ENCODE assay signal across 1 cellular context in the genomic region with DNA sequence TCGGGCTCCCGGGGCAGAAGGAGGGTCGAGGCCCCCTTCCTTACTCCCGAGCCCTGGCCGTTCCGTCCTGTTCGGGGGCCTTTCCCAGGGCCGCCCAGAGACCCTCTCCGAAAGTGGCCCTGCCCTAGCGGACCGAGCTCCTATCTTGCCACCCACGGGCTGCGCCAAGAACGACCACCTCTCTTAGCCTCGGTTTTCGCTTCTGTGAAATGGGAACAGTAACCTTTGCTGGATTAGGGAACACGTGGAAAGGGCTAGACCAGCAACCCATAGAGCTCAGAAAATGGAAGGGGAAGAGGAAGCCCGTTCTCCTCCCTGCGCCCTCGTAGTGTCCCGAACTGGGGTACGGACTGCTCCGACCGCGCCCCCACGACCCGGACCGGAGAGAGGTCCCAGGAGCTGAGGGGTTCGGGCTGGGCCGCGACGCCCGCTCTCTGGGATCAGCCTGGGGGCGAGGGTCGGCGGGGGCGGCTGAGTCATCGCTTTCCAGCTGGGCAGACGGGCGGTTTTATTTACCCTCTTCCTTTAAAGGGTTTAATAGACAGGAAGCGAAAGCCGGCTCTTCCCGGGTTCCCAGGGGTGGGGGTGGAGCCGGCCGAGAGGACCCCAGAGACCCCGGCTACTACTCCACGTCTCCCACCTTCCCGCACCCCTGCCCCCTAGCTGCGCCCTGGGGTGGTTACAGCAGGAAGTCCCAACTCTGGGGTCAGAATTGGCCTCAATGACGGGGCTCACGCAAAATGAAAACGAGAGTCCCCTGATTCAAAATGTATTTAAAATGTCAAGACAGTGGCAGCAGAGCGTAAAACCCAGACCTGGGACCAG.
TF ChIP-seq lines count a peak whose summit lies in the region.

No MANE protein-coding gene starts in this region.

TF ChIP-seq in HepG2, 621 proteins besides CTCF, POLR2A, EP300 and RAD21 (continued from another document and continues in another):
- TF ChIP-seq, protein P1, sequence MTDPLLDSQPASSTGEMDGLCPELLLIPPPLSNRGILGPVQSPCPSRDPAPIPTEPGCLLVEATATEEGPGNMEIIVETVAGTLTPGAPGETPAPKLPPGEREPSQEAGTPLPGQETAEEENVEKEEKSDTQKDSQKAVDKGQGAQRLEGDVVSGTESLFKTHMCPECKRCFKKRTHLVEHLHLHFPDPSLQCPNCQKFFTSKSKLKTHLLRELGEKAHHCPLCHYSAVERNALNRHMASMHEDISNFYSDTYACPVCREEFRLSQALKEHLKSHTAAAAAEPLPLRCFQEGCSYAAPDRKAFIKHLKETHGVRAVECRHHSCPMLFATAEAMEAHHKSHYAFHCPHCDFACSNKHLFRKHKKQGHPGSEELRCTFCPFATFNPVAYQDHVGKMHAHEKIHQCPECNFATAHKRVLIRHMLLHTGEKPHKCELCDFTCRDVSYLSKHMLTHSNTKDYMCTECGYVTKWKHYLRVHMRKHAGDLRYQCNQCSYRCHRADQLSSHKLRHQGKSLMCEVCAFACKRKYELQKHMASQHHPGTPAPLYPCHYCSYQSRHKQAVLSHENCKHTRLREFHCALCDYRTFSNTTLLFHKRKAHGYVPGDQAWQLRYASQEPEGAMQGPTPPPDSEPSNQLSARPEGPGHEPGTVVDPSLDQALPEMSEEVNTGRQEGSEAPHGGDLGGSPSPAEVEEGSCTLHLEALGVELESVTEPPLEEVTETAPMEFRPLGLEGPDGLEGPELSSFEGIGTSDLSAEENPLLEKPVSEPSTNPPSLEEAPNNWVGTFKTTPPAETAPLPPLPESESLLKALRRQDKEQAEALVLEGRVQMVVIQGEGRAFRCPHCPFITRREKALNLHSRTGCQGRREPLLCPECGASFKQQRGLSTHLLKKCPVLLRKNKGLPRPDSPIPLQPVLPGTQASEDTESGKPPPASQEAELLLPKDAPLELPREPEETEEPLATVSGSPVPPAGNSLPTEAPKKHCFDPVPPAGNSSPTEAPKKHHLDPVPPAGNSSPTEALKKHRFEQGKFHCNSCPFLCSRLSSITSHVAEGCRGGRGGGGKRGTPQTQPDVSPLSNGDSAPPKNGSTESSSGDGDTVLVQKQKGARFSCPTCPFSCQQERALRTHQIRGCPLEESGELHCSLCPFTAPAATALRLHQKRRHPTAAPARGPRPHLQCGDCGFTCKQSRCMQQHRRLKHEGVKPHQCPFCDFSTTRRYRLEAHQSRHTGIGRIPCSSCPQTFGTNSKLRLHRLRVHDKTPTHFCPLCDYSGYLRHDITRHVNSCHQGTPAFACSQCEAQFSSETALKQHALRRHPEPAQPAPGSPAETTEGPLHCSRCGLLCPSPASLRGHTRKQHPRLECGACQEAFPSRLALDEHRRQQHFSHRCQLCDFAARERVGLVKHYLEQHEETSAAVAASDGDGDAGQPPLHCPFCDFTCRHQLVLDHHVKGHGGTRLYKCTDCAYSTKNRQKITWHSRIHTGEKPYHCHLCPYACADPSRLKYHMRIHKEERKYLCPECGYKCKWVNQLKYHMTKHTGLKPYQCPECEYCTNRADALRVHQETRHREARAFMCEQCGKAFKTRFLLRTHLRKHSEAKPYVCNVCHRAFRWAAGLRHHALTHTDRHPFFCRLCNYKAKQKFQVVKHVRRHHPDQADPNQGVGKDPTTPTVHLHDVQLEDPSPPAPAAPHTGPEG (CRISPR knock-in tag; IDR thresholded peaks at IDR 0.05): no peak
- no peak for TF ChIP-seq ZNF331 (CRISPR knock-in tag; IDR thresholded peaks at IDR 0.05)
- TF ChIP-seq, protein P2, sequence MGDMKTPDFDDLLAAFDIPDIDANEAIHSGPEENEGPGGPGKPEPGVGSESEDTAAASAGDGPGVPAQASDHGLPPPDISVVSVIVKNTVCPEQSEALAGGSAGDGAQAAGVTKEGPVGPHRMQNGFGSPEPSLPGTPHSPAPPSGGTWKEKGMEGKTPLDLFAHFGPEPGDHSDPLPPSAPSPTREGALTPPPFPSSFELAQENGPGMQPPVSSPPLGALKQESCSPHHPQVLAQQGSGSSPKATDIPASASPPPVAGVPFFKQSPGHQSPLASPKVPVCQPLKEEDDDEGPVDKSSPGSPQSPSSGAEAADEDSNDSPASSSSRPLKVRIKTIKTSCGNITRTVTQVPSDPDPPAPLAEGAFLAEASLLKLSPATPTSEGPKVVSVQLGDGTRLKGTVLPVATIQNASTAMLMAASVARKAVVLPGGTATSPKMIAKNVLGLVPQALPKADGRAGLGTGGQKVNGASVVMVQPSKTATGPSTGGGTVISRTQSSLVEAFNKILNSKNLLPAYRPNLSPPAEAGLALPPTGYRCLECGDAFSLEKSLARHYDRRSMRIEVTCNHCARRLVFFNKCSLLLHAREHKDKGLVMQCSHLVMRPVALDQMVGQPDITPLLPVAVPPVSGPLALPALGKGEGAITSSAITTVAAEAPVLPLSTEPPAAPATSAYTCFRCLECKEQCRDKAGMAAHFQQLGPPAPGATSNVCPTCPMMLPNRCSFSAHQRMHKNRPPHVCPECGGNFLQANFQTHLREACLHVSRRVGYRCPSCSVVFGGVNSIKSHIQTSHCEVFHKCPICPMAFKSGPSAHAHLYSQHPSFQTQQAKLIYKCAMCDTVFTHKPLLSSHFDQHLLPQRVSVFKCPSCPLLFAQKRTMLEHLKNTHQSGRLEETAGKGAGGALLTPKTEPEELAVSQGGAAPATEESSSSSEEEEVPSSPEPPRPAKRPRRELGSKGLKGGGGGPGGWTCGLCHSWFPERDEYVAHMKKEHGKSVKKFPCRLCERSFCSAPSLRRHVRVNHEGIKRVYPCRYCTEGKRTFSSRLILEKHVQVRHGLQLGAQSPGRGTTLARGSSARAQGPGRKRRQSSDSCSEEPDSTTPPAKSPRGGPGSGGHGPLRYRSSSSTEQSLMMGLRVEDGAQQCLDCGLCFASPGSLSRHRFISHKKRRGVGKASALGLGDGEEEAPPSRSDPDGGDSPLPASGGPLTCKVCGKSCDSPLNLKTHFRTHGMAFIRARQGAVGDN (CRISPR knock-in tag; IDR thresholded peaks at IDR 0.05): peak; percentile 64; the same call in 1 of the 2 replicates
- 0 out of 2 replicates have a peak, but pooled peaks have one; percentile 28 for TF ChIP-seq ZNF772 (CRISPR knock-in tag; IDR thresholded peaks at IDR 0.05)
- peak; percentile 54; the same call in 1 of the 2 replicates for TF ChIP-seq HDAC1 (CRISPR knock-in tag; IDR thresholded peaks at IDR 0.05)
- TF ChIP-seq ZNF841 (CRISPR knock-in tag; IDR thresholded peaks at IDR 0.05; ENCODE audit: borderline replicate concordance): no peak
- TF ChIP-seq, protein P3, sequence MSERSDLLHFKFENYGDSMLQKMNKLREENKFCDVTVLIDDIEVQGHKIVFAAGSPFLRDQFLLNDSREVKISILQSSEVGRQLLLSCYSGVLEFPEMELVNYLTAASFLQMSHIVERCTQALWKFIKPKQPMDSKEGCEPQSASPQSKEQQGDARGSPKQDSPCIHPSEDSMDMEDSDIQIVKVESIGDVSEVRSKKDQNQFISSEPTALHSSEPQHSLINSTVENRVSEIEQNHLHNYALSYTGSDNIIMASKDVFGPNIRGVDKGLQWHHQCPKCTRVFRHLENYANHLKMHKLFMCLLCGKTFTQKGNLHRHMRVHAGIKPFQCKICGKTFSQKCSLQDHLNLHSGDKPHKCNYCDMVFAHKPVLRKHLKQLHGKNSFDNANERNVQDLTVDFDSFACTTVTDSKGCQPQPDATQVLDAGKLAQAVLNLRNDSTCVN (CRISPR knock-in tag; IDR thresholded peaks at IDR 0.05; ENCODE audit: borderline replicate concordance): no peak
- TF ChIP-seq FOXK2 (IDR thresholded peaks at IDR 0.05): no peak
- 0 out of 2 replicates have a peak, but pooled peaks have one; percentile 2 for TF ChIP-seq MIER3 (CRISPR knock-in tag; IDR thresholded peaks at IDR 0.05; ENCODE audit: borderline replicate concordance)
- TF ChIP-seq ZNF451 (CRISPR knock-in tag; IDR thresholded peaks at IDR 0.05): no peak
- TF ChIP-seq PHF20 (CRISPR knock-in tag; IDR thresholded peaks at IDR 0.05): no peak
- no peak for TF ChIP-seq NFYC (CRISPR knock-in tag; IDR thresholded peaks at IDR 0.05)
- peak; percentile 45; the same call in 1 of the 2 replicates for TF ChIP-seq ZGPAT (CRISPR knock-in tag; IDR thresholded peaks at IDR 0.05)
- TF ChIP-seq, protein P4, sequence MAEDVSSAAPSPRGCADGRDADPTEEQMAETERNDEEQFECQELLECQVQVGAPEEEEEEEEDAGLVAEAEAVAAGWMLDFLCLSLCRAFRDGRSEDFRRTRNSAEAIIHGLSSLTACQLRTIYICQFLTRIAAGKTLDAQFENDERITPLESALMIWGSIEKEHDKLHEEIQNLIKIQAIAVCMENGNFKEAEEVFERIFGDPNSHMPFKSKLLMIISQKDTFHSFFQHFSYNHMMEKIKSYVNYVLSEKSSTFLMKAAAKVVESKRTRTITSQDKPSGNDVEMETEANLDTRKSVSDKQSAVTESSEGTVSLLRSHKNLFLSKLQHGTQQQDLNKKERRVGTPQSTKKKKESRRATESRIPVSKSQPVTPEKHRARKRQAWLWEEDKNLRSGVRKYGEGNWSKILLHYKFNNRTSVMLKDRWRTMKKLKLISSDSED (CRISPR knock-in tag; IDR thresholded peaks at IDR 0.05): no peak
- TF ChIP-seq ZNF609 (CRISPR knock-in tag; IDR thresholded peaks at IDR 0.05; ENCODE audit: borderline replicate concordance): no peak
- 0 out of 2 replicates have a peak, but pooled peaks have one; percentile 15 for TF ChIP-seq ETV5 (CRISPR knock-in tag; IDR thresholded peaks at IDR 0.05; ENCODE audit: borderline replicate concordance)
- peak; percentile 48; the same call in 1 of the 2 replicates for TF ChIP-seq ZNF605 (CRISPR knock-in tag; IDR thresholded peaks at IDR 0.05)
- no peak for TF ChIP-seq DR1 (CRISPR knock-in tag; IDR thresholded peaks at IDR 0.05)
- TF ChIP-seq ZNF781 (CRISPR knock-in tag; IDR thresholded peaks at IDR 0.05; ENCODE audit: borderline replicate concordance, not compliant biosample characterization): no peak
- no peak for TF ChIP-seq ZNF512 (CRISPR knock-in tag; IDR thresholded peaks at IDR 0.05)
- TF ChIP-seq NFKB2 (CRISPR knock-in tag; IDR thresholded peaks at IDR 0.05; ENCODE audit: borderline replicate concordance): peak; percentile 50; the same call in 1 of the 2 replicates
- TF ChIP-seq ZNF547 (CRISPR knock-in tag; IDR thresholded peaks at IDR 0.05): 0 out of 2 replicates have a peak, but pooled peaks have one; percentile 1
- TF ChIP-seq RFX5 (IDR thresholded peaks at IDR 0.05; ENCODE audit: low read depth, low read length): no peak
- no peak for TF ChIP-seq SPEN (CRISPR knock-in tag; IDR thresholded peaks at IDR 0.05; ENCODE audit: low read depth)
- TF ChIP-seq ZNF431 (CRISPR knock-in tag; IDR thresholded peaks at IDR 0.05; ENCODE audit: borderline replicate concordance, low read depth): no peak
- TF ChIP-seq GLI4 (CRISPR knock-in tag; IDR thresholded peaks at IDR 0.05; ENCODE audit: borderline replicate concordance): no peak
- TF ChIP-seq ZBTB2 (CRISPR knock-in tag; IDR thresholded peaks at IDR 0.05; ENCODE audit: low read depth): 0 out of 2 replicates have a peak, but pooled peaks have one; percentile 10
